Comparison of ENCODE assay signal across 30 cellular contexts in the genomic region with DNA sequence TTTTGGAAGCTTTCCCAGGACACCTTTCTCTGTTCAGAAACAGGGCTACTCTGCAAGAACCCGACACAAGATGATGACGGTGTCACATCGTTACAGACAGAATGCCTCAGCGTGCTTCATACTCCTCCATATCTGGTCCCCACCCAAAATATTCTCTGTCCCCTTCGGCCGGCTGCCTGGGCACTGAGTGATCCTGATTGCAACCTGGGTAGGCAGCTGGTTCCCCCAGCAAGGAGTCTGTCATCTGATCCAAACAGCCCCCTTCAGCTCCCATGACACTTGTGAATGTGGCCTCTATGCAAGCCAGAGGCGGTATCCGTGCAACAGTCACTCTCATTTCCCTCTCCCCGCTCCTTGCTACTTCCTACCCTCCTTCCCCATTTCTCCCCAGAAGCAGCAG.
"Had no signal": no experiment of that assay in that cellular context is flagged by ENCODE, and none has a peak within 500 bp of the region (broad histone marks: within the 10 kb centered on the region; RNA-seq: fewer than 3 reads in every experiment).

No MANE protein-coding gene starts in this region.

- H3K36me3 ChIP-seq: ascending aorta, breast epithelium, cardiac muscle cell, colonic mucosa, esophagus squamous epithelium, gastroesophageal sphincter had no signal

- H3K9me3 Mint-ChIP-seq: activated CD4-positive, alpha-beta T cell treated with anti-CD3 and anti-CD28 coated beads, Interleukin-2, amount 10 ng/mL, durations not matched to agents 24 days and 14 days; activated CD8-positive, alpha-beta T cell treated with anti-CD3 and anti-CD28 coated beads for 36 hours; activated naive CD4-positive, alpha-beta T cell treated with anti-CD3 and anti-CD28 coated beads, Interleukin-2, amount 10 ng/mL, durations not matched to agents 7 days and 5 days; activated naive CD4-positive, alpha-beta T cell treated with anti-CD3 and anti-CD28 coated beads, Interleukin-2, amount 50 U/mL, for 72 hours; activated naive CD8-positive, alpha-beta T cell treated with anti-CD3 and anti-CD28 coated beads, Interleukin-2, amount 10 ng/mL, durations not matched to agents 7 days and 5 days; activated T-cell treated with anti-CD3 and anti-CD28 coated beads, Interleukin-2, amount 50 U/mL, for 24 hours; activated T-cell treated with anti-CD3 and anti-CD28 coated beads, Interleukin-2, amount 50 U/mL, for 72 hours; T-helper 2 cell treated with Interferon-gamma antibody and Interleukin-4, amounts not matched to agents 5 μg/mL and 100 μg/mL, for 36 hours had no signal

- H3K4me1 ChIP-seq: ascending aorta, breast epithelium, colonic mucosa, esophagus squamous epithelium, gastroesophageal sphincter had no signal

- ATAC-seq: activated CD4-positive, alpha-beta T cell treated with anti-CD3 and anti-CD28 coated beads for 36 hours; activated CD8-positive, alpha-beta T cell treated with anti-CD3 and anti-CD28 coated beads for 36 hours; activated naive CD4-positive, alpha-beta T cell treated with anti-CD3 and anti-CD28 coated beads, Interleukin-2, amount 50 U/mL, for 72 hours; activated T-cell treated with anti-CD3 and anti-CD28 coated beads, Interleukin-2, amount 50 U/mL, for 72 hours; gastroesophageal sphincter; T-helper 17 cell had no signal

- H3K27me3 Mint-ChIP-seq: activated CD4-positive, alpha-beta T cell treated with anti-CD3 and anti-CD28 coated beads, Interleukin-2, amount 10 ng/mL, durations not matched to agents 24 days and 14 days; activated naive CD4-positive, alpha-beta T cell treated with anti-CD3 and anti-CD28 coated beads, Interleukin-2, amount 10 ng/mL, durations not matched to agents 7 days and 5 days; activated naive CD8-positive, alpha-beta T cell treated with anti-CD3 and anti-CD28 coated beads, Interleukin-2, amount 10 ng/mL, durations not matched to agents 7 days and 5 days had no signal

- H3K9me3 ChIP-seq: ascending aorta, breast epithelium, colonic mucosa, esophagus squamous epithelium, gastroesophageal sphincter had no signal

- H3K4me1 Mint-ChIP-seq: activated CD4-positive, alpha-beta T cell treated with anti-CD3 and anti-CD28 coated beads for 36 hours; activated CD4-positive, alpha-beta T cell treated with anti-CD3 and anti-CD28 coated beads, Interleukin-2, amount 10 ng/mL, durations not matched to agents 24 days and 14 days; activated naive CD4-positive, alpha-beta T cell treated with anti-CD3 and anti-CD28 coated beads, Interleukin-2, amount 10 ng/mL, durations not matched to agents 7 days and 5 days; activated naive CD8-positive, alpha-beta T cell treated with anti-CD3 and anti-CD28 coated beads, Interleukin-2, amount 10 ng/mL, durations not matched to agents 7 days and 5 days had no signal

- H3K27ac Mint-ChIP-seq: activated CD4-positive, alpha-beta T cell treated with anti-CD3 and anti-CD28 coated beads for 36 hours; activated CD4-positive, alpha-beta T cell treated with anti-CD3 and anti-CD28 coated beads, Interleukin-2, amount 10 ng/mL, durations not matched to agents 24 days and 14 days; activated CD8-positive, alpha-beta T cell treated with anti-CD3 and anti-CD28 coated beads for 36 hours; activated naive CD4-positive, alpha-beta T cell treated with anti-CD3 and anti-CD28 coated beads, Interleukin-2, amount 10 ng/mL, durations not matched to agents 7 days and 5 days; activated naive CD4-positive, alpha-beta T cell treated with anti-CD3 and anti-CD28 coated beads, Interleukin-2, amount 50 U/mL, for 72 hours; activated naive CD8-positive, alpha-beta T cell treated with anti-CD3 and anti-CD28 coated beads, Interleukin-2, amount 10 ng/mL, durations not matched to agents 7 days and 5 days; activated T-cell treated with anti-CD3 and anti-CD28 coated beads, Interleukin-2, amount 50 U/mL, for 24 hours; activated T-cell treated with anti-CD3 and anti-CD28 coated beads, Interleukin-2, amount 50 U/mL, for 72 hours; T-helper 17 cell; T-helper 2 cell treated with Interferon-gamma antibody and Interleukin-4, amounts not matched to agents 5 μg/mL and 100 μg/mL, for 36 hours had no signal

- DNase-seq: activated CD4-positive, alpha-beta T cell treated with anti-CD3 and anti-CD28 coated beads for 36 hours; activated CD4-positive, alpha-beta T cell treated with anti-CD3 and anti-CD28 coated beads, Interleukin-2, amount 10 ng/mL, durations not matched to agents 24 days and 14 days; activated CD4-positive, CD25-positive, alpha-beta regulatory T cell; activated CD4-positive, CD25-positive, alpha-beta regulatory T cell treated with anti-CD3 and anti-CD28 coated beads, Interleukin-2, amount 50 U/mL, for 72 hours; activated CD8-positive, alpha-beta memory T cell treated with anti-CD3 and anti-CD28 coated beads, Interleukin-2, amount 50 U/mL, for 48 hours; activated CD8-positive, alpha-beta T cell treated with anti-CD3 and anti-CD28 coated beads for 36 hours; activated gamma-delta T cell; activated naive CD4-positive, alpha-beta T cell; activated naive CD4-positive, alpha-beta T cell treated with anti-CD3 and anti-CD28 coated beads, Interleukin-2, amount 10 ng/mL, durations not matched to agents 7 days and 5 days; activated naive CD8-positive, alpha-beta T cell treated with anti-CD3 and anti-CD28 coated beads, Interleukin-2, amount 10 ng/mL, durations not matched to agents 7 days and 5 days; activated T-cell treated with anti-CD3 and anti-CD28 coated beads for 4 hours; activated T-cell treated with anti-CD3 and anti-CD28 coated beads, Interleukin-2, amount 50 U/mL, for 24 hours; activated T-cell treated with anti-CD3 and anti-CD28 coated beads, Interleukin-2, amount 50 U/mL, for 72 hours; central memory CD4-positive, alpha-beta T cell; cerebellar nuclear complex; colonic mucosa; effector CD8-positive, alpha-beta T cell; esophagus squamous epithelium; foreskin melanocyte; T-helper 1 cell; T-helper 17 cell; T1000 had no signal

- H3K4me3 ChIP-seq: ascending aorta, breast epithelium, cardiac muscle cell, colonic mucosa, esophagus squamous epithelium, gastroesophageal sphincter had no signal

- H3K4me3 Mint-ChIP-seq: activated CD4-positive, alpha-beta T cell treated with anti-CD3 and anti-CD28 coated beads for 36 hours; activated CD4-positive, alpha-beta T cell treated with anti-CD3 and anti-CD28 coated beads, Interleukin-2, amount 10 ng/mL, durations not matched to agents 24 days and 14 days; activated CD8-positive, alpha-beta T cell treated with anti-CD3 and anti-CD28 coated beads for 36 hours; activated naive CD4-positive, alpha-beta T cell treated with anti-CD3 and anti-CD28 coated beads, Interleukin-2, amount 10 ng/mL, durations not matched to agents 7 days and 5 days; activated naive CD8-positive, alpha-beta T cell treated with anti-CD3 and anti-CD28 coated beads, Interleukin-2, amount 10 ng/mL, durations not matched to agents 7 days and 5 days; activated T-cell treated with anti-CD3 and anti-CD28 coated beads, Interleukin-2, amount 50 U/mL, for 24 hours; activated T-cell treated with anti-CD3 and anti-CD28 coated beads, Interleukin-2, amount 50 U/mL, for 72 hours; brain; T-helper 17 cell; T-helper 2 cell treated with Interferon-gamma antibody and Interleukin-4, amounts not matched to agents 5 μg/mL and 100 μg/mL, for 36 hours had no signal

- H3K36me3 Mint-ChIP-seq: activated naive CD4-positive, alpha-beta T cell treated with anti-CD3 and anti-CD28 coated beads, Interleukin-2, amount 10 ng/mL, durations not matched to agents 7 days and 5 days; activated naive CD4-positive, alpha-beta T cell treated with anti-CD3 and anti-CD28 coated beads, Interleukin-2, amount 50 U/mL, for 72 hours; activated naive CD8-positive, alpha-beta T cell treated with anti-CD3 and anti-CD28 coated beads, Interleukin-2, amount 10 ng/mL, durations not matched to agents 7 days and 5 days; brain had no signal

- H3K27ac ChIP-seq: ascending aorta, breast epithelium, cardiac muscle cell, colonic mucosa, epithelial cell of prostate, esophagus squamous epithelium, gastroesophageal sphincter had no signal

- H3K27me3 ChIP-seq: ascending aorta, cardiac muscle cell, colonic mucosa had no signal
